Comparison of ENCODE assay signal across 8 cellular contexts in genomic region chr12:63779498-63780481, GRCh38. TPM values are rescaled to one million over a fixed set of nuclear protein-coding genes. Genes with fewer than 3 reads are reported as not detected.
DNase-seq lines count a peak whose midpoint lies in the region; ATAC-seq and TF ChIP-seq lines count a peak whose summit lies in the region.

TSS of gene RXYLT1 (plus strand) at chr12:63779909. CDS start at chr12:63779961, 52 bp downstream.

- DNase-seq in AML-193 (lab: John Stamatoyannopoulos, UW) (peak; percentile 58 to 66), NCI-H446 treated with DMSO at 0.1 percent for 48 hours (lab: John Stamatoyannopoulos, UW) (peak; percentile 45), cerebellum (ENCODE audit: low spot score) (peak; percentile 95), kidney epithelial cell (ENCODE audit: low read depth) (peak; percentile 2)
- peak; percentile 73 to 74 for DNase-seq in activated CD4-positive, alpha-beta T cell treated with anti-CD3 and anti-CD28 coated beads for 24 hours (ENCODE audit: low read depth in 2 of 2)
- DNase-seq in stimulated activated CD4-positive, alpha-beta T cell treated with anti-CD3 and anti-CD28 coated beads, Interleukin-1b, Interleukin-23, amount 100 ng/mL, for 1 hour (ENCODE audit: low read depth in 2 of 2) = peak; percentile 66 to 73

- no peaks in the 10 kb centered on the region for H3K36me3 ChIP-seq in kidney epithelial cell (ENCODE audit: control insufficient read depth, insufficient read depth, low read length)

- TF ChIP-seq CTCF in kidney epithelial cell (IDR thresholded peaks at IDR 0.05; ENCODE audit: insufficient read depth, low read length, poor library complexity, severe bottlenecking) = no peak

- H3K27me3 ChIP-seq in kidney epithelial cell (ENCODE audit: control insufficient read depth, insufficient read depth, low read length) = no peaks in the 10 kb centered on the region

- ATAC-seq in GM19035 (IDR thresholded peaks at IDR 0.05; ENCODE audit: unreplicated experiment) = peak; percentile 97
- ATAC-seq in HG03342 (IDR thresholded peaks at IDR 0.05; ENCODE audit: unreplicated experiment) = peak; percentile 94

- peak within 1 kb of the TSS; percentile 76 for H3K4me3 ChIP-seq in kidney epithelial cell (ENCODE audit: low read depth, low read length)

RNA-seq across cellular contexts. Expression of gene RXYLT1, which starts in this region (rescaled TPM):
- total RNA-seq in cerebellum (11.1 TPM), kidney epithelial cell (21.1 and 22.5 TPM in 2 replicates)

Comparison
In these comparisons a context has a peak if more than half of its experiments do, and no peak if none do; other contexts are left out.
1. Peak in every context shown above with its lines: DNase-seq, ATAC-seq and H3K4me3 ChIP-seq.
2. DNase-seq: peak in every context shown above with its lines; median percentile 95 in cerebellum; 74 in activated CD4-positive, alpha-beta T cell treated with anti-CD3 and anti-CD28 coated beads for 24 hours; 70 in stimulated activated CD4-positive, alpha-beta T cell treated with anti-CD3 and anti-CD28 coated beads, Interleukin-1b, Interleukin-23, amount 100 ng/mL, for 1 hour; 62 in AML-193; 45 in NCI-H446 treated with DMSO at 0.1 percent for 48 hours; 2 in kidney epithelial cell.